23 cellular contexts compared by ENCODE assay signal in the genomic region with DNA sequence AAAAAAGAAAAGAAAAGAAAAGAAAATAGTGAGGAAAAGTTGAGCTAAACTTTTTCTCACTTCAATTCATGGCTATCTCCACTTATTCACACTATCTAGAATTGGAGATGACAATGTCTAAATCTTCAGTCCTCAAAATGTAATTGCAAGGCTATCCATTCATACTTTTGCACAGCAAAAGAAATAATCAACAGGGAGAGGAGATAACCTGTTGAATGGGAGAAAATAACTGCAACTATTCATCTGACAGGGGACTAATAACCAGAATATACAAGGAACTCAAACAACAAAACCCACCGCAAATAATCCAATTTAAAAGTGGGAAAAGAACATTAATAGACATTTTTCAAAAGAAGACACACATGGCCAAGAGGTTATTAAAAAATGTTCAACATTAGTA.
"Had no signal": no experiment of that assay in that cellular context is flagged by ENCODE, and none has a peak within 500 bp of the region (broad histone marks: within the 10 kb centered on the region; RNA-seq: fewer than 3 reads in every experiment).

No MANE protein-coding gene starts in this region.

- H3K9me3 ChIP-seq: colonic mucosa, esophagus squamous epithelium, gastrocnemius medialis, heart right ventricle, left lung, lower lobe of right lung, mucosa of descending colon had no signal

- ATAC-seq: effector memory CD8-positive, alpha-beta T cell; esophagus mucosa; gastrocnemius medialis; heart right ventricle; left cardiac atrium; left ventricle myocardium superior; lower lobe of right lung; mucosa of descending colon had no signal

- H3K27ac Mint-ChIP-seq: dendritic cell treated with granulocyte-macrophage colony-stimulating factor and Interleukin-4, amounts not matched to agents 40 ng/mL and 50 ng/mL, for 4 days; effector memory CD8-positive, alpha-beta T cell; endodermal cell; mesothelial cell of epicardium had no signal

- H3K27me3 ChIP-seq: colonic mucosa, esophagus squamous epithelium, gastrocnemius medialis, heart right ventricle, left lung had no signal

- H3K4me3 ChIP-seq: colonic mucosa, esophagus squamous epithelium, gastrocnemius medialis, heart right ventricle, left lung, lower lobe of right lung, mucosa of descending colon had no signal

- H3K27me3 Mint-ChIP-seq: dendritic cell treated with granulocyte-macrophage colony-stimulating factor and Interleukin-4, amounts not matched to agents 40 ng/mL and 50 ng/mL, for 4 days; effector memory CD8-positive, alpha-beta T cell; naive B cell had no signal

- H3K36me3 ChIP-seq: colonic mucosa, esophagus squamous epithelium, gastrocnemius medialis, heart right ventricle, left lung, lower lobe of right lung had no signal

- DNase-seq: colonic mucosa; cortex of kidney; effector CD8-positive, alpha-beta T cell; effector memory CD8-positive, alpha-beta T cell; endodermal cell; esophagus squamous epithelium; foreskin fibroblast; foreskin melanocyte; gastrocnemius medialis; glutamatergic neuron; head of caudate nucleus; heart right ventricle; hippocampal formation; left cardiac atrium; left lung; left ventricle myocardium superior; lower lobe of right lung; mesenchymal stem cell; mucosa of descending colon; naive B cell had no signal

- H3K4me1 ChIP-seq: colonic mucosa, esophagus squamous epithelium, gastrocnemius medialis, left lung, lower lobe of right lung had no signal

- H3K4me3 Mint-ChIP-seq: dendritic cell treated with granulocyte-macrophage colony-stimulating factor and Interleukin-4, amounts not matched to agents 40 ng/mL and 50 ng/mL, for 4 days; effector memory CD8-positive, alpha-beta T cell; endodermal cell; mesothelial cell of epicardium; naive B cell had no signal

- H3K4me1 Mint-ChIP-seq: mesothelial cell of epicardium had no signal

- H3K36me3 Mint-ChIP-seq: mesothelial cell of epicardium, naive B cell had no signal

- H3K9me3 Mint-ChIP-seq: dendritic cell treated with granulocyte-macrophage colony-stimulating factor and Interleukin-4, amounts not matched to agents 40 ng/mL and 50 ng/mL, for 4 days; effector memory CD8-positive, alpha-beta T cell; endodermal cell; mesothelial cell of epicardium; naive B cell had no signal
